In the genomic region with DNA sequence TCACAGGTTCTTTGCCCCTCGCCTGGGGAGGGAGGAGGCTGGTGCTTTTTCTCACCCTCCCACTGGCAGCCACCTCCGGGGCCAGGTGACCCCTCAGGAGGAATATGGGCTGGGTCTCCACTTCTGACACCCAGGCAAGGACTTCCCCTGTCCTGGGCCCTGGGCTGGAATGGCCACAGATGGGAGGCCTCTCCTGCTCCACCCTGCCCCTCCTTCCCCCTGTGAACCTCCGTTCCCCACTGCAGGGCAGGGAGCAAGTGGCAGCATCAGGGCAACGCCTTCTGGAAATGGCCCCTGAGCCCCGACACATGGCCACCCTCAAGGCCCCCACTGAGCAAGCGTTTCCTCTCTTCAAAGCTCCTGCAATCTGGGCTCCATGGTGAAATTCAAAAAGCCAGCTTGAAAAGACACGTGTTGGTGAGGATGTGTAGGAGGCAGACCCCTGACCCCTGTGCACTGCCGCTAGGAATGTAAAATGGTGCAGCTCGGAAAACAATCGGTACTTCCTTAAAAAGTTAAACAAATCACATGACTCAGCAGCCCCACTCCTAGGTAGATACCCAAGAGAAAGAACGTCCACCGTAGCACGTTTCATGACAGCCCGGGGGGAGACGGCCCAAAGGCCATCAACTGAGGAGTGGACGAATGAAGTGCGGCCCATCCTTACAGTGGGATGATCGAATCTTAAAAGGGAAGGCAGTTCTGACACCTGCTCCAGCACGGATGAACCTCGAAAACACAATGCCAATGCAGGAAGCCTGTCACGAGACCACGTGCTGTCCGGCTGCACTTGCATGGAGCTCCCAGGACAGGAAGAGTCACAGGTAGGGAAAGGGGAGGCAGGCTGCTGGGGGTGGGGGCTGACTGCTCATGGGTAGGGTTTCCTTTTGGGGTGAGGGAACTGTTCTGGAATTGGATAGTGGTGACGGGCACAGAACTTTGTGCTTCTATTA, we compare ENCODE assay signal across 16 cellular contexts. TPM values are rescaled to one million over a fixed set of nuclear protein-coding genes. Genes with fewer than 3 reads are reported as not detected.
A peak's percentile ranks its signal among the peaks of the same experiment; 100 is the strongest.
DNase-seq lines count a peak whose midpoint lies in the region; ATAC-seq, FAIRE-seq and TF ChIP-seq lines count a peak whose summit lies in the region.
"Had no signal": no experiment of that assay in that cellular context is flagged by ENCODE, and none has a peak within 500 bp of the region (broad histone marks: within the 10 kb centered on the region; RNA-seq: fewer than 3 reads in every experiment).

No MANE protein-coding gene starts in this region.

- H3K27ac ChIP-seq in PC-9 (no peak overlapping the region), endodermal cell (ENCODE audit: low read depth, low read length) (no peak overlapping the region), neural progenitor cell (no peak overlapping the region), coronary artery (no peak overlapping the region)

- H3K36me3 ChIP-seq in PC-9 (ENCODE audit: low read depth) (peaks cover 12% of the 10 kb centered on the region; the same call in 1 of the 2 replicates), endodermal cell (ENCODE audit: control insufficient read depth, insufficient read depth, low read length) (peaks cover 71% of the 10 kb centered on the region), neural progenitor cell (no peaks in the 10 kb centered on the region)

- H3K4me1 ChIP-seq in PC-9 (replicated peaks; ENCODE audit: insufficient read depth) (peaks cover 19% of the 10 kb centered on the region), endodermal cell (ENCODE audit: control insufficient read depth, insufficient read depth, low read length) (no peaks in the 10 kb centered on the region), neural progenitor cell (no peaks in the 10 kb centered on the region)

- FAIRE-seq in GM12891 (lab: Jason Lieb, UNC), result no peak
- FAIRE-seq: frontal cortex, urothelium cell line had no signal

- H2AFZ ChIP-seq in PC-9, result no peak overlapping the region
- H2AFZ ChIP-seq in neural progenitor cell (replicated peaks), result no peak overlapping the region

- H3K4me2 ChIP-seq in PC-9 (no peak overlapping the region), neural progenitor cell (no peak overlapping the region)

- no peaks in the 10 kb centered on the region for H3K4me1 Mint-ChIP-seq in endodermal cell
- H3K4me1 Mint-ChIP-seq in neural progenitor cell, result peaks cover 26% of the 10 kb centered on the region

- peaks cover 42% of the 10 kb centered on the region for H3K36me3 Mint-ChIP-seq in endodermal cell (ENCODE audit: low read depth)
- H3K36me3 Mint-ChIP-seq in neural progenitor cell, result peaks cover 21% of the 10 kb centered on the region

- 92 to 94% methylated on average over 20 to 23 of the region's 24 CpGs for WGBS in endodermal cell (ENCODE audit: insufficient coverage in 1 of 2, insufficient read length in 1 of 2), 2 experiments

- intact Hi-C loops in PC-9 (cut with micrococcal nuclease; ENCODE audit: unreplicated experiment), result no loop called here

- POLR2A ChIA-PET in PC-9 (lab: Charles Lee; ENCODE audit: unreplicated experiment), result no interaction called here

- H3K27me3 ChIP-seq in PC-9 (ENCODE audit: insufficient read depth, low read depth), result no peaks in the 10 kb centered on the region
- H3K27me3 ChIP-seq in endodermal cell (ENCODE audit: control insufficient read depth, insufficient read depth, low read length, poor library complexity, severe bottlenecking), result no peaks in the 10 kb centered on the region
- H3K27me3 ChIP-seq in neural progenitor cell, result no peaks in the 10 kb centered on the region

- H3K79me2 ChIP-seq in PC-9 (ENCODE audit: low read depth) (no peaks in the 10 kb centered on the region), neural progenitor cell (ENCODE audit: low read depth) (no peaks in the 10 kb centered on the region)

- H3F3A ChIP-seq in PC-9 (ENCODE audit: insufficient read depth, low read depth), result peaks cover 52% of the 10 kb centered on the region
- peaks cover 8% of the 10 kb centered on the region for H3F3A ChIP-seq in neural progenitor cell (ENCODE audit: low read depth)

- H3K27ac Mint-ChIP-seq in endodermal cell, result peak overlapping the region; percentile 85
- H3K27ac Mint-ChIP-seq in neural progenitor cell, result peak overlapping the region; percentile 88

- no peak for TF ChIP-seq POLR2A in GM12891 (IDR thresholded peaks at IDR 0.05; ENCODE audit: low read depth, low read length)

- H3K4me3 ChIP-seq in PC-9 (no peak overlapping the region), endodermal cell (ENCODE audit: low read length) (no peak overlapping the region), neural progenitor cell (no peak overlapping the region), coronary artery (no peak overlapping the region)

- TSS peak; percentile 9 for BruUV-seq in PC-9 (replicated peaks; lab: Mats Ljungman, UMichigan)

- H3K9me2 ChIP-seq in PC-9 (ENCODE audit: insufficient read depth), result no peaks in the 10 kb centered on the region

- H3K27me3 Mint-ChIP-seq in endodermal cell (ENCODE audit: insufficient read depth) (no peaks in the 10 kb centered on the region), neural progenitor cell (ENCODE audit: insufficient read depth, low read depth) (peaks cover 9% of the 10 kb centered on the region)

- no peak for ATAC-seq in HG03108 (IDR thresholded peaks at IDR 0.05; ENCODE audit: unreplicated experiment)
- ATAC-seq: activated T-cell treated with anti-CD3 and anti-CD28 coated beads, Interleukin-2, amount 50 U/mL, for 72 hours had no signal

- TF ChIP-seq CTCF in PC-9 (conservative IDR thresholded peaks at IDR 0.05), result no peak
- no peak for TF ChIP-seq CTCF in endodermal cell (conservative IDR thresholded peaks at IDR 0.05)
- no peak for TF ChIP-seq CTCF in neural progenitor cell (IDR thresholded peaks at IDR 0.05)
- TF ChIP-seq CTCF in coronary artery (IDR thresholded peaks at IDR 0.05), result no peak

- H3K9ac ChIP-seq in endodermal cell (ENCODE audit: extremely low read depth, low read length, poor library complexity, severe bottlenecking), result no peak overlapping the region
- no peak overlapping the region for H3K9ac ChIP-seq in neural progenitor cell

- H3K9me3 Mint-ChIP-seq in endodermal cell (no peaks in the 10 kb centered on the region), neural progenitor cell (no peaks in the 10 kb centered on the region)
- H3K9me3 Mint-ChIP-seq: activated T-cell treated with anti-CD3 and anti-CD28 coated beads, Interleukin-2, amount 50 U/mL, for 72 hours had no signal

- H3K9me3 ChIP-seq in PC-9 (ENCODE audit: insufficient read depth, low read depth) (no peaks in the 10 kb centered on the region), endodermal cell (ENCODE audit: control insufficient read depth, low read length) (no peaks in the 10 kb centered on the region), neural progenitor cell (ENCODE audit: low read depth) (no peaks in the 10 kb centered on the region)

- H4K20me1 ChIP-seq in PC-9 (ENCODE audit: insufficient read depth), result peaks cover 13% of the 10 kb centered on the region; the same call in 1 of the 2 replicates
- H4K20me1 ChIP-seq in neural progenitor cell (ENCODE audit: low read depth), result peaks cover 29% of the 10 kb centered on the region

- H3K4me3 Mint-ChIP-seq in endodermal cell (no peak overlapping the region), neural progenitor cell (no peak overlapping the region)
- H3K4me3 Mint-ChIP-seq: activated T-cell treated with anti-CD3 and anti-CD28 coated beads, Interleukin-2, amount 50 U/mL, for 72 hours had no signal

- DNase-seq in GM12891 (ENCODE audit: insufficient read length, low spot score), result no peak
- no peak for DNase-seq in PC-9
- DNase-seq in endodermal cell, result no peak
- no peak for DNase-seq in neural progenitor cell (ENCODE audit: low spot score)
- DNase-seq in coronary artery (ENCODE audit: low spot score), result no peak
- DNase-seq in superior temporal gyrus (ENCODE audit: extremely low spot score), result no peak
- DNase-seq: activated CD4-positive, CD25-positive, alpha-beta regulatory T cell; activated T-cell treated with anti-CD3 and anti-CD28 coated beads, Interleukin-2, amount 50 U/mL, for 72 hours; GDM1; KBM-7; NCI-H1417; NCI-H2227 treated with DMSO at 0.1 percent for 48 hours; stimulated activated CD4-positive, alpha-beta T cell treated with anti-CD3 and anti-CD28 coated beads, Interleukin-1b, Interleukin-23, amount 100 ng/mL, for 48 hours had no signal

- CTCF ChIA-PET in PC-9 (lab: Charles Lee), result interaction anchor here (0.9 kb wide), 1 partner anchor 104 kb away, joined by 5 read pairs; no protein-coding TSS in a partner anchor

TF ChIP-seq in GM12891, 5 proteins besides CTCF, POLR2A, EP300 and RAD21:
- TF ChIP-seq SPI1 (IDR thresholded peaks at IDR 0.05; ENCODE audit: low read depth, low read length), result no peak
- peak; percentile 67 for TF ChIP-seq POLR2AphosphoS5 (IDR thresholded peaks at IDR 0.05; ENCODE audit: low read depth, low read length)

RNA-seq across cellular contexts. Expression of gene XRCC3, which starts 11.5 kb away (rescaled TPM):
- 21.0 TPM for polyA plus RNA-seq in GM12891 (2012; ENCODE audit: low read depth, missing spikeins)
- total RNA-seq in PC-9 (2021), result 64.1 and 65.1 TPM in 2 replicates
- 10 to 100 TPM; 39.2 to 42.6 TPM for total RNA-seq in endodermal cell
- polyA plus RNA-seq in endodermal cell (2013, experiment 1 of 2), result 22.5 TPM
- polyA plus RNA-seq in endodermal cell (2013, experiment 2 of 2), result 24.3 TPM
- 59.7 and 60.2 TPM in 2 replicates for total RNA-seq in neural progenitor cell (ENCODE audit: low replicate concordance)

RNA-seq across cellular contexts. Expression of gene ZFYVE21, which starts 11.9 kb away (rescaled TPM):
- polyA plus RNA-seq in GM12891 (2012; ENCODE audit: low read depth, missing spikeins), result 11.1 TPM
- total RNA-seq in PC-9 (2021) (93.3 and 118 TPM in 2 replicates), endodermal cell (10 to 100 TPM; 42.5 to 55.6 TPM), neural progenitor cell (ENCODE audit: low replicate concordance) (46.2 and 53.2 TPM in 2 replicates)
- polyA plus RNA-seq in endodermal cell (2013, experiment 1 of 2), result 42.1 TPM
- 40.3 TPM for polyA plus RNA-seq in endodermal cell (2013, experiment 2 of 2)
